In the genomic region with DNA sequence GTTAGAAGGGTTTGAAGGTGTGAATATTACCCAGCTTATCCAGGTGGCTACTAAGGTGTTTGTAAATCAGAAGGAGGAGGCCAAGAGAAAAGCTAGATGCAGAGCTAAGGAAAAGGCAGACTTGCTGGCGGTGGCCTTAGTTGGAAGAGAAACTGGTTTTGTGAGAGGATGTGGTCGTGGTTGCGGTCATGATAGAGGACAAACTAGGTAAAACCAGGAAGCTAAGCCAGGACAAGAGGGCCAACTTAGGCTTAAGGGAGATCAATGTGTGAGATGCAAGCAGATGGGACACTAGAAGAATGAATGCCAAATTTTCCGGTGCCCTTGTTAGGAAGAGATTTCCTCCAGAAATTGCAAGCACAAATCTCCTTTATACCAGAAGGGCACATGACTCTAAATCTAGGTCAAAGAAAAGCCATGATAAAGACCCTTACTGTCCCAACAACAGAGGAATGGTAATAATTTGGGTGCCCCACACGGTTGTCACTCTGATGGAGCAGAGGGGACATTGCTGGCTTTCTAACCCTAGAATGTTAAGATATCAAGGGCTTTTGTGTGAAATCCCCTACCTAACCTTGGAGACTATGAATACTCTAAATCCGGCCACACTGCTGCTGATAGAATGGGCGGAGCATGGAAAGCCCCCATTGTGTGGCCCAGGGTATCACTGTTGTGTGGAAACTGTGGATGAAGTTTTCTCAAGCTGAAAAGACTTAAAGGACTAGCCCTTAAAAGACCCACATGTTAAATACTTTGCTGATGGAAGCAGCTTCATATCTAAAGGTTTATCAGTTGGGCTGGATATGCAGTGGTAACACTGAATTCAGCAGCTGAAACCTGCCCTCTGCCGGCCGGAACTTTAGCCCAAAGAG, we compare ENCODE assay signal across 9 cellular contexts. TPM values are rescaled to one million over a fixed set of nuclear protein-coding genes. Genes with fewer than 3 reads are reported as not detected.
DNase-seq lines count a peak whose midpoint lies in the region; ATAC-seq and TF ChIP-seq lines count a peak whose summit lies in the region.
"Had no signal": no experiment of that assay in that cellular context is flagged by ENCODE, and none has a peak within 500 bp of the region (broad histone marks: within the 10 kb centered on the region; RNA-seq: fewer than 3 reads in every experiment).

No MANE protein-coding gene starts in this region.

- in situ Hi-C loops in ACHN (cut with HindIII; ENCODE audit: low pct_ligation_motif_present, low pct_unique_long_range_greater_than_20kb, low sequenced_read_pairs) (no loop called here), KBM-7 (cut with MboI; ENCODE audit: low pct_unique_long_range_greater_than_20kb, low sequenced_read_pairs) (no loop called here)

- peak; percentile 58 for ATAC-seq in GM19397 (IDR thresholded peaks at IDR 0.05; ENCODE audit: unreplicated experiment)
- ATAC-seq in HG03439 (IDR thresholded peaks at IDR 0.05; ENCODE audit: unreplicated experiment) = peak; percentile 64
- ATAC-seq in foreskin keratinocyte = peak; percentile 59

- peaks cover 32% of the 10 kb centered on the region for H3K4me1 Mint-ChIP-seq in T-helper 2 cell treated with Interferon-gamma antibody and Interleukin-4, amounts not matched to agents 5 μg/mL and 100 μg/mL, for 36 hours (ENCODE audit: low read depth)

- peak overlapping the region; percentile 55 for H3K27ac Mint-ChIP-seq in T-helper 2 cell treated with Interferon-gamma antibody and Interleukin-4, amounts not matched to agents 5 μg/mL and 100 μg/mL, for 36 hours

- peak overlapping the region; percentile 44 for H3K4me3 Mint-ChIP-seq in T-helper 2 cell treated with Interferon-gamma antibody and Interleukin-4, amounts not matched to agents 5 μg/mL and 100 μg/mL, for 36 hours

- DNase-seq in GM03348 (ENCODE audit: low spot score) (peak; percentile 22), foreskin keratinocyte (peak in 1 of 2 donors; percentile 28), ACHN (no peak), NCI-H1436 treated with DMSO at 0.1 percent for 48 hours (lab: John Stamatoyannopoulos, UW) (no peak), KBM-7 (no peak)
- peak; percentile 42 for DNase-seq in T-helper 2 cell treated with Interferon-gamma antibody and Interleukin-4, amounts not matched to agents 5 μg/mL and 100 μg/mL, for 36 hours (ENCODE audit: low spot score)

- H3K4me1 ChIP-seq in foreskin keratinocyte = peaks cover 6% of the 10 kb centered on the region

- peaks cover 22% of the 10 kb centered on the region for H3K36me3 Mint-ChIP-seq in T-helper 2 cell treated with Interferon-gamma antibody and Interleukin-4, amounts not matched to agents 5 μg/mL and 100 μg/mL, for 36 hours (ENCODE audit: low read depth)

- no peak overlapping the region for H3K27ac ChIP-seq in foreskin keratinocyte

- H3K27me3 Mint-ChIP-seq in T-helper 2 cell treated with Interferon-gamma antibody and Interleukin-4, amounts not matched to agents 5 μg/mL and 100 μg/mL, for 36 hours (ENCODE audit: low read depth) = peaks cover 13% of the 10 kb centered on the region

- no peaks in the 10 kb centered on the region for H3K27me3 ChIP-seq in foreskin keratinocyte

- peak; percentile 73 for TF ChIP-seq CTCF in foreskin keratinocyte (conservative IDR thresholded peaks at IDR 0.05)

- H3K9me3 Mint-ChIP-seq in T-helper 2 cell treated with Interferon-gamma antibody and Interleukin-4, amounts not matched to agents 5 μg/mL and 100 μg/mL, for 36 hours = peaks cover 54% of the 10 kb centered on the region

RNA-seq across cellular contexts. Expression of gene IL22RA2, which starts 7.8 kb away (rescaled TPM):
- total RNA-seq in foreskin keratinocyte = not detected in 2 replicates
- not detected in 2 replicates for polyA plus RNA-seq in foreskin keratinocyte
- total RNA-seq: myocyte had no signal

RNA-seq across cellular contexts. Expression of gene IFNGR1, which starts 53.6 kb away (rescaled TPM):
- 46.3 and 48.2 TPM in 2 replicates for total RNA-seq in foreskin keratinocyte
- 27.4 and 31.6 TPM in 2 replicates for polyA plus RNA-seq in foreskin keratinocyte

Comparison
In these comparisons a context has a peak if more than half of its experiments do, and no peak if none do; other contexts are left out.
1. DNase-seq: peak in GM03348 (single experiment) and T-helper 2 cell treated with Interferon-gamma antibody and Interleukin-4, amounts not matched to agents 5 μg/mL and 100 μg/mL, for 36 hours (single experiment); none in ACHN (single experiment), NCI-H1436 treated with DMSO at 0.1 percent for 48 hours (single experiment) and KBM-7 (single experiment).
2. Peak in every context shown above with its lines, with median percentiles within 50 percentile points of each other: ATAC-seq.